1 cellular context compared by ENCODE assay signal in the genomic region with DNA sequence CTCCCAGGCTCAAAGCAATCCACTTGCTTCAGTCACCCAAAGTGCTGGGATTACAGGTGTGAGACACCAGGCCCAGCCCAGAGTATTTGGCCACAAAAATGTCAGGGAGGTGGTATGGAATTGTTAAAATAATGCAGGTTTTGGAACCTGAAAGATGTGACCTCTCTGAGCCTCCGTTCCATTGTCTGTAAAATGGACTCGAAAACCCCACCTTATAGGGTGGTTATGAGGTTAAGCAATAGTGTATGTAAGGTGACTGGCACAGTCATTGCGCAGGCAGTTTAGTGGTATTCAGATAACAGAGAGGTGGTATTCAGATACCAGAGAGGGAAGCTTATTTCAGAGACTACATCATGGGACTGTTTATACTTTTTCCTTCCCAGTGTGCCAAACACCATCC.
TF ChIP-seq lines count a peak whose summit lies in the region.

No MANE protein-coding gene starts in this region.

TF ChIP-seq in IMR-90, 13 proteins besides CTCF, POLR2A, EP300 and RAD21:
- peak; percentile 51; the same call in 1 of the 2 replicates for TF ChIP-seq CEBPB (IDR thresholded peaks at IDR 0.05; ENCODE audit: low read depth, low read length)
- TF ChIP-seq SMC3 (IDR thresholded peaks at IDR 0.05; ENCODE audit: low read depth, low read length) = no peak
- TF ChIP-seq FOS (IDR thresholded peaks at IDR 0.05; ENCODE audit: low read depth, low read length) = no peak
